9 cellular contexts compared by ENCODE assay signal in the genomic region with DNA sequence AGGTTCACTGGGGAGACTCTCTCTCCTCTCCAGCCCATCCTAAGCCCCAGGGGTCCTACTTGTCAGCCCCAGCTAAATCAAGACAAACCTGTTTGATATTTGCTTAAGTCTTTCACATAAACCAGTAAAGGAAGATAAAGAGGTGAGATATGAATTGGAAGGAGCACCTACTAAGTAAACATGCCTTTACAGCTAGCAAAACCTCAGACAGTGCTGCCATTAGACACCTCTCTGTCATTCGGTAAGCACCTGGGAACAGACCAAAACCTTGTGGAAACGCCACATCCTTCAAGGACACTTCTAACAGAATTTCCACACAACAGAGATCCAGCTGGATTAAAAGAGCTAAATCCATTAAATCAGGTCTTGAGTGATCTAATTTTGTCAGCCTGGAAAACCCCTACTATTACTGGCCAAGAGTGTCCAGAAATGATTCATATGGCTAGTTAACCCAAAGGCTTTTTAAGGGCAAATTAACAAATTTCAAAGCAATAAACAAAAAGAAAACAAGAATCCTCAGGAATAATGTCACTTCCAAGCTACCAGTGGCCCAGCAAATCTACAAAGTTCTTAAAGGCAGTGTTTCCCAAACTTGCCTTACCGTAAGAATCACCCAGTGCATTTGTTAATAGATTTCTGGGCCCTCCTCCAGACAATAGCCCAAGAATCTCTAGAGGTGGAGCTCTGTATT. TPM values are rescaled to one million over a fixed set of nuclear protein-coding genes. Genes with fewer than 3 reads are reported as not detected.
DNase-seq lines count a peak whose midpoint lies in the region; ATAC-seq and TF ChIP-seq lines count a peak whose summit lies in the region.
"Had no signal": no experiment of that assay in that cellular context is flagged by ENCODE, and none has a peak within 500 bp of the region (broad histone marks: within the 10 kb centered on the region; RNA-seq: fewer than 3 reads in every experiment).

No MANE protein-coding gene starts in this region.

- peaks cover 22 to 31% of the 10 kb centered on the region in 2 donors for H3K4me1 Mint-ChIP-seq in natural killer cell
- peaks cover 39% of the 10 kb centered on the region for H3K4me1 Mint-ChIP-seq in activated T-helper 2 cell treated with anti-CD3 and anti-CD28 coated beads, Interferon-gamma antibody, Interleukin-2, Interleukin-4, amounts not matched to agents 10 μg/mL and 5 μg/mL and 100 μg/mL, durations not matched to agents 14 hours and 24 hours and 36 hours (ENCODE audit: low read depth)

- peak; percentile 22 for DNase-seq in AG09319 (ENCODE audit: extremely low read depth, low read depth)
- DNase-seq in LNCaP clone FGC (ENCODE audit: low read depth) = peak; percentile 99
- DNase-seq in choroid plexus epithelial cell (ENCODE audit: low read depth) = peak; percentile 82
- DNase-seq in natural killer cell = no peak
- no peak for DNase-seq in stimulated activated naive CD8-positive, alpha-beta T cell treated with anti-CD3 and anti-CD28 coated beads, Interleukin-15, Interleukin-2, amounts not matched to agents 100 U/mL and 50 U/mL, for 24 hours
- no peak for DNase-seq in activated T-helper 2 cell treated with anti-CD3 and anti-CD28 coated beads, Interferon-gamma antibody, Interleukin-2, Interleukin-4, amounts not matched to agents 10 μg/mL and 5 μg/mL and 100 μg/mL, durations not matched to agents 14 hours and 24 hours and 36 hours (ENCODE audit: low spot score)
- no peak for DNase-seq in KG1 (lab: John Stamatoyannopoulos, UW)
- DNase-seq: NCI-H1436 had no signal

- H3K9me3 Mint-ChIP-seq in natural killer cell = peaks cover 0 to 8% of the 10 kb centered on the region in 2 donors
- H3K9me3 Mint-ChIP-seq in activated T-helper 2 cell treated with anti-CD3 and anti-CD28 coated beads, Interferon-gamma antibody, Interleukin-2, Interleukin-4, amounts not matched to agents 10 μg/mL and 5 μg/mL and 100 μg/mL, durations not matched to agents 14 hours and 24 hours and 36 hours = peaks cover 25% of the 10 kb centered on the region

- peak overlapping the region; percentile 47 for H3K4me3 ChIP-seq in LNCaP clone FGC (ENCODE audit: low read depth, low read length)
- no peak overlapping the region for H3K4me3 ChIP-seq in choroid plexus epithelial cell (ENCODE audit: low read depth, low read length)

- H3K36me3 Mint-ChIP-seq in natural killer cell = peaks cover 8% of the 10 kb centered on the region
- peaks cover 36% of the 10 kb centered on the region for H3K36me3 Mint-ChIP-seq in activated T-helper 2 cell treated with anti-CD3 and anti-CD28 coated beads, Interferon-gamma antibody, Interleukin-2, Interleukin-4, amounts not matched to agents 10 μg/mL and 5 μg/mL and 100 μg/mL, durations not matched to agents 14 hours and 24 hours and 36 hours (ENCODE audit: low read depth)

- ATAC-seq in natural killer cell = no peak
- ATAC-seq in stimulated activated naive CD8-positive, alpha-beta T cell treated with anti-CD3 and anti-CD28 coated beads, Interleukin-15, Interleukin-2, amounts not matched to agents 100 U/mL and 50 U/mL, for 24 hours = no peak
- ATAC-seq in GM18502 (IDR thresholded peaks at IDR 0.05; ENCODE audit: poor library complexity, unreplicated experiment) = no peak

- intact Hi-C loops in natural killer cell (cut with micrococcal nuclease) = no loop called here
- intact Hi-C loops in activated T-helper 2 cell treated with anti-CD3 and anti-CD28 coated beads, Interferon-gamma antibody, Interleukin-2, Interleukin-4, amounts not matched to agents 10 μg/mL and 5 μg/mL and 100 μg/mL, durations not matched to agents 14 hours and 24 hours and 36 hours (cut with micrococcal nuclease) = no loop called here

- peak overlapping the region; percentile 14 to 39 for H3K27ac Mint-ChIP-seq in natural killer cell
- no peak overlapping the region for H3K27ac Mint-ChIP-seq in activated T-helper 2 cell treated with anti-CD3 and anti-CD28 coated beads, Interferon-gamma antibody, Interleukin-2, Interleukin-4, amounts not matched to agents 10 μg/mL and 5 μg/mL and 100 μg/mL, durations not matched to agents 14 hours and 24 hours and 36 hours

- TF ChIP-seq CTCF in AG09319 (IDR thresholded peaks at IDR 0.05; ENCODE audit: low read depth, low read length) = no peak
- no peak for TF ChIP-seq CTCF in LNCaP clone FGC (IDR thresholded peaks at IDR 0.05; ENCODE audit: control insufficient read depth, extremely low read depth, insufficient read depth)
- TF ChIP-seq CTCF in choroid plexus epithelial cell (conservative IDR thresholded peaks at IDR 0.05; ENCODE audit: low read depth, low read length) = no peak
- no peak for TF ChIP-seq CTCF in natural killer cell (IDR thresholded peaks at IDR 0.05)

- H3K4me3 Mint-ChIP-seq in natural killer cell = peak overlapping the region; percentile 51
- H3K4me3 Mint-ChIP-seq in activated T-helper 2 cell treated with anti-CD3 and anti-CD28 coated beads, Interferon-gamma antibody, Interleukin-2, Interleukin-4, amounts not matched to agents 10 μg/mL and 5 μg/mL and 100 μg/mL, durations not matched to agents 14 hours and 24 hours and 36 hours (ENCODE audit: low read depth) = no peak overlapping the region

- no peaks in the 10 kb centered on the region for H3K27me3 Mint-ChIP-seq in natural killer cell (ENCODE audit: low read depth in 2 of 2)
- no peaks in the 10 kb centered on the region for H3K27me3 Mint-ChIP-seq in activated T-helper 2 cell treated with anti-CD3 and anti-CD28 coated beads, Interferon-gamma antibody, Interleukin-2, Interleukin-4, amounts not matched to agents 10 μg/mL and 5 μg/mL and 100 μg/mL, durations not matched to agents 14 hours and 24 hours and 36 hours (ENCODE audit: low read depth)

RNA-seq across cellular contexts. Expression of a gene that starts 2.4 kb away (rescaled TPM):
- total RNA-seq in natural killer cell = 1 to 10 TPM; 6.4 to 6.9 (median 6.5) TPM
- total RNA-seq in activated T-helper 2 cell treated with anti-CD3 and anti-CD28 coated beads, Interferon-gamma antibody, Interleukin-2, Interleukin-4, amounts not matched to agents 10 μg/mL and 5 μg/mL and 100 μg/mL, durations not matched to agents 14 hours and 24 hours and 36 hours = 10.6 and 12.5 TPM in 2 replicates

RNA-seq across cellular contexts. Expression of a gene that starts 44.5 kb away (rescaled TPM):
- total RNA-seq in natural killer cell = not detected
- total RNA-seq in activated T-helper 2 cell treated with anti-CD3 and anti-CD28 coated beads, Interferon-gamma antibody, Interleukin-2, Interleukin-4, amounts not matched to agents 10 μg/mL and 5 μg/mL and 100 μg/mL, durations not matched to agents 14 hours and 24 hours and 36 hours = not detected in 2 replicates

RNA-seq across cellular contexts. Expression of a gene that starts 56.5 kb away (rescaled TPM):
- 10 to 100 TPM in 1 of 3 donors, 1 to 10 TPM in 2; 1.2 to 17.7 (median 7.9) TPM for total RNA-seq in natural killer cell
- total RNA-seq in activated T-helper 2 cell treated with anti-CD3 and anti-CD28 coated beads, Interferon-gamma antibody, Interleukin-2, Interleukin-4, amounts not matched to agents 10 μg/mL and 5 μg/mL and 100 μg/mL, durations not matched to agents 14 hours and 24 hours and 36 hours = 395 and 399 TPM in 2 replicates

Comparison
In these comparisons a context has a peak if more than half of its experiments do, and no peak if none do; other contexts are left out.
1. DNase-seq: peak in AG09319 (single experiment), LNCaP clone FGC (single experiment) and choroid plexus epithelial cell (single experiment); none in natural killer cell (single experiment), stimulated activated naive CD8-positive, alpha-beta T cell treated with anti-CD3 and anti-CD28 coated beads, Interleukin-15, Interleukin-2, amounts not matched to agents 100 U/mL and 50 U/mL, for 24 hours (single experiment), activated T-helper 2 cell treated with anti-CD3 and anti-CD28 coated beads, Interferon-gamma antibody, Interleukin-2, Interleukin-4, amounts not matched to agents 10 μg/mL and 5 μg/mL and 100 μg/mL, durations not matched to agents 14 hours and 24 hours and 36 hours (single experiment) and KG1 (single experiment).
2. RNA of a gene that starts 56.5 kb away (total RNA-seq): 395 to 399 TPM in activated T-helper 2 cell treated with anti-CD3 and anti-CD28 coated beads, Interferon-gamma antibody, Interleukin-2, Interleukin-4, amounts not matched to agents 10 μg/mL and 5 μg/mL and 100 μg/mL, durations not matched to agents 14 hours and 24 hours and 36 hours; 1.2 to 17.7 TPM in natural killer cell; every median in the first group is over 10 times any median in the second.